10 cellular contexts compared by ENCODE assay signal in genomic region chrX:73821921-73822559, GRCh38. TPM values are rescaled to one million over a fixed set of nuclear protein-coding genes. Genes with fewer than 3 reads are reported as not detected.
"Had no signal": no experiment of that assay in that cellular context is flagged by ENCODE, and none has a peak within 500 bp of the region (broad histone marks: within the 10 kb centered on the region; RNA-seq: fewer than 3 reads in every experiment).

No MANE protein-coding gene starts in this region.

- H2AFZ ChIP-seq: GM23338 had no signal

- H3K27ac Mint-ChIP-seq: GM23338, H9, HFFc6 had no signal

- FAIRE-seq: H54, K562 had no signal

- H3K4me1 Mint-ChIP-seq: GM23338 had no signal

- H3K9me3 Mint-ChIP-seq: GM23338, H9, HFFc6 had no signal

- H3K4me3 Mint-ChIP-seq: GM23338, H9, HFFc6 had no signal

- DNase-seq: H9, HCEC 1CT, HFFc6, IMR-90, KG1 had no signal

- H3K27ac ChIP-seq: HL-60 had no signal

- H3K4me3 ChIP-seq: GM23338, K562 had no signal

- H3K4me2 ChIP-seq: GM23338 had no signal

RNA-seq across cellular contexts. Expression of gene XIST, which starts 30.5 kb away (rescaled TPM):
- total RNA-seq: HFFc6, HT1080 had no signal
